Comparison of ENCODE assay signal across 9 cellular contexts in genomic region chr9:89309166-89309565, GRCh38. TPM values are rescaled to one million over a fixed set of nuclear protein-coding genes. Genes with fewer than 3 reads are reported as not detected.
DNase-seq lines count a peak whose midpoint lies in the region; TF ChIP-seq lines count a peak whose summit lies in the region.
"Had no signal": no experiment of that assay in that cellular context is flagged by ENCODE, and none has a peak within 500 bp of the region (broad histone marks: within the 10 kb centered on the region; RNA-seq: fewer than 3 reads in every experiment).

No MANE protein-coding gene starts in this region.

- no TSS peak for BruUV-seq in MCF 10A (replicated peaks; lab: Mats Ljungman, UMichigan)

- H3K27me3 ChIP-seq in breast epithelium (no peaks in the 10 kb centered on the region), transverse colon (no peaks in the 10 kb centered on the region)

- peak overlapping the region; percentile 100 for H3K27ac Mint-ChIP-seq in MCF 10A (ENCODE audit: low read depth, unreplicated experiment)
- peak overlapping the region; percentile 98 for H3K27ac Mint-ChIP-seq in activated CD4-positive, alpha-beta memory T cell treated with anti-CD3 and anti-CD28 coated beads, Interleukin-2, amount 10 ng/mL, durations not matched to agents 7 days and 5 days

- peaks cover 21% of the 10 kb centered on the region for H3K36me3 Mint-ChIP-seq in MCF 10A (ENCODE audit: insufficient read depth, unreplicated experiment)
- H3K36me3 Mint-ChIP-seq in activated CD4-positive, alpha-beta memory T cell treated with anti-CD3 and anti-CD28 coated beads, Interleukin-2, amount 10 ng/mL, durations not matched to agents 7 days and 5 days (ENCODE audit: low read depth), result peaks cover 45% of the 10 kb centered on the region

- in situ Hi-C loops in transverse colon (cut with MboI; ENCODE audit: low pct_ligation_motif_present in 1 of 4, low pct_unique_long_range_greater_than_20kb in 1 of 4, low sequenced_read_pairs in 3 of 4), result no loop called here

- TF ChIP-seq EP300 in transverse colon (IDR thresholded peaks at IDR 0.05; ENCODE audit: low read depth), result no peak

- H3K4me3 Mint-ChIP-seq in MCF 10A (ENCODE audit: unreplicated experiment), result peak overlapping the region; percentile 91
- H3K4me3 Mint-ChIP-seq in activated CD4-positive, alpha-beta memory T cell treated with anti-CD3 and anti-CD28 coated beads, Interleukin-2, amount 10 ng/mL, durations not matched to agents 7 days and 5 days, result peak overlapping the region; percentile 95

- 91% methylated on average over 6 of the region's 6 CpGs; no CpG with 5 or more reads in 1 of the 2 donors for WGBS in transverse colon (ENCODE audit: low coverage in 1 of 2), 2 donors

- no peak overlapping the region for H3K4me3 ChIP-seq in breast epithelium
- H3K4me3 ChIP-seq in transverse colon, result no peak overlapping the region

- TF ChIP-seq CTCF in MCF 10A (IDR thresholded peaks at IDR 0.05; ENCODE audit: unreplicated experiment) (no peak), breast epithelium (IDR thresholded peaks at IDR 0.05) (no peak), transverse colon (IDR thresholded peaks at IDR 0.05) (no peak)

- intact Hi-C loops in MCF 10A (cut with micrococcal nuclease) (no loop called here), breast epithelium (cut with DNase I; ENCODE audit: low total_unique reads) (no loop called here), transverse colon (cut with DNase I; ENCODE audit: low total_unique reads) (no loop called here)

- H3K9me3 ChIP-seq in breast epithelium, result no peaks in the 10 kb centered on the region
- no peaks in the 10 kb centered on the region for H3K9me3 ChIP-seq in transverse colon

- H3K27ac ChIP-seq in breast epithelium (peak overlapping the region in 1 of 2 donors; percentile 99), transverse colon (peak overlapping the region; percentile 96 to 100 (median 100))

- H3K4me1 Mint-ChIP-seq in MCF 10A (ENCODE audit: insufficient read depth, unreplicated experiment), result peaks cover 3% of the 10 kb centered on the region
- H3K4me1 Mint-ChIP-seq in activated CD4-positive, alpha-beta memory T cell treated with anti-CD3 and anti-CD28 coated beads, Interleukin-2, amount 10 ng/mL, durations not matched to agents 7 days and 5 days, result peaks cover 33% of the 10 kb centered on the region

- H3K9me3 Mint-ChIP-seq in MCF 10A (ENCODE audit: unreplicated experiment), result no peaks in the 10 kb centered on the region
- H3K9me3 Mint-ChIP-seq in activated CD4-positive, alpha-beta memory T cell treated with anti-CD3 and anti-CD28 coated beads, Interleukin-2, amount 10 ng/mL, durations not matched to agents 7 days and 5 days, result no peaks in the 10 kb centered on the region

- POLR2A ChIA-PET in MCF 10A (lab: Yijun Ruan, JAX), result no interaction called here
- POLR2A ChIA-PET in activated CD4-positive, alpha-beta memory T cell treated with anti-CD3 and anti-CD28 coated beads, Interleukin-2, amount 10 ng/mL, durations not matched to agents 7 days and 5 days (lab: Charles Lee), result interaction anchor here (1.3 kb wide), 1 partner anchor 214 kb away, joined by 4 read pairs; no protein-coding TSS in a partner anchor

- no peak for DNase-seq in MCF 10A (ENCODE audit: unreplicated experiment)
- no peak for DNase-seq in breast epithelium (ENCODE audit: low spot score in 2 of 2)
- no peak for DNase-seq in activated CD4-positive, alpha-beta memory T cell treated with anti-CD3 and anti-CD28 coated beads, Interleukin-2, amount 10 ng/mL, durations not matched to agents 7 days and 5 days
- peak; percentile 83 for DNase-seq in islet precursor cell
- no peak for DNase-seq in transverse colon
- DNase-seq in AG08396 (ENCODE audit: low spot score), result no peak
- no peak for DNase-seq in AG08395 (ENCODE audit: low spot score)
- DNase-seq in NCI-H1930 (lab: John Stamatoyannopoulos, UW), result no peak
- DNase-seq: NCI-H1417 treated with DMSO at 0.1 percent for 48 hours had no signal

- H3K36me3 ChIP-seq in breast epithelium, result no peaks in the 10 kb centered on the region
- no peaks in the 10 kb centered on the region for H3K36me3 ChIP-seq in transverse colon

- H3K4me1 ChIP-seq in breast epithelium (peaks cover 0 to 8% of the 10 kb centered on the region in 2 donors), transverse colon (peaks cover 9 to 33% (median 19%) of the 10 kb centered on the region in 4 donors)

- CTCF ChIA-PET in MCF 10A (lab: Yijun Ruan, JAX), result no interaction called here
- CTCF ChIA-PET in activated CD4-positive, alpha-beta memory T cell treated with anti-CD3 and anti-CD28 coated beads, Interleukin-2, amount 10 ng/mL, durations not matched to agents 7 days and 5 days (lab: Charles Lee), result interaction anchor here (0.7 to 1.4 kb wide), 2 partner anchors 31 to 875 kb away, joined by 3 to 4 read pairs; no protein-coding TSS in a partner anchor

- TF ChIP-seq POLR2A in breast epithelium (IDR thresholded peaks at IDR 0.05) (no peak), transverse colon (IDR thresholded peaks at IDR 0.05) (no peak)

- H3K27me3 Mint-ChIP-seq in MCF 10A (ENCODE audit: insufficient read depth, unreplicated experiment), result no peaks in the 10 kb centered on the region
- H3K27me3 Mint-ChIP-seq in activated CD4-positive, alpha-beta memory T cell treated with anti-CD3 and anti-CD28 coated beads, Interleukin-2, amount 10 ng/mL, durations not matched to agents 7 days and 5 days, result no peaks in the 10 kb centered on the region

RNA-seq across cellular contexts. Expression of gene CKS2, which starts 1.8 kb away (rescaled TPM):
- total RNA-seq in MCF 10A (2022) (82.2 and 90.4 TPM in 2 replicates), breast epithelium (10 to 100 TPM; 18.2 to 32.4 (median 21.7) TPM), transverse colon (10 to 100 TPM in 3 of 4 donors, not detected in 1; 14.5 to 28.8 (median 16.0) TPM)
- total RNA-seq in activated CD4-positive, alpha-beta memory T cell treated with anti-CD3 and anti-CD28 coated beads, Interleukin-2, amount 10 ng/mL, durations not matched to agents 7 days and 5 days, result 100 to 1,000 TPM; 175 to 180 TPM

RNA-seq across cellular contexts. Expression of gene SECISBP2, which starts 9.1 kb away (rescaled TPM):
- total RNA-seq in MCF 10A (2022) (36.4 and 38.9 TPM in 2 replicates), breast epithelium (10 to 100 TPM; 40.5 to 84.7 (median 76.0) TPM), transverse colon (100 to 1,000 TPM in 1 of 4 donors, 10 to 100 TPM in 3; 46.8 to 127 (median 69.6) TPM)
- 10 to 100 TPM; 35.2 to 35.7 TPM for total RNA-seq in activated CD4-positive, alpha-beta memory T cell treated with anti-CD3 and anti-CD28 coated beads, Interleukin-2, amount 10 ng/mL, durations not matched to agents 7 days and 5 days
